Comparison of ENCODE assay signal across 8 cellular contexts in the genomic region with DNA sequence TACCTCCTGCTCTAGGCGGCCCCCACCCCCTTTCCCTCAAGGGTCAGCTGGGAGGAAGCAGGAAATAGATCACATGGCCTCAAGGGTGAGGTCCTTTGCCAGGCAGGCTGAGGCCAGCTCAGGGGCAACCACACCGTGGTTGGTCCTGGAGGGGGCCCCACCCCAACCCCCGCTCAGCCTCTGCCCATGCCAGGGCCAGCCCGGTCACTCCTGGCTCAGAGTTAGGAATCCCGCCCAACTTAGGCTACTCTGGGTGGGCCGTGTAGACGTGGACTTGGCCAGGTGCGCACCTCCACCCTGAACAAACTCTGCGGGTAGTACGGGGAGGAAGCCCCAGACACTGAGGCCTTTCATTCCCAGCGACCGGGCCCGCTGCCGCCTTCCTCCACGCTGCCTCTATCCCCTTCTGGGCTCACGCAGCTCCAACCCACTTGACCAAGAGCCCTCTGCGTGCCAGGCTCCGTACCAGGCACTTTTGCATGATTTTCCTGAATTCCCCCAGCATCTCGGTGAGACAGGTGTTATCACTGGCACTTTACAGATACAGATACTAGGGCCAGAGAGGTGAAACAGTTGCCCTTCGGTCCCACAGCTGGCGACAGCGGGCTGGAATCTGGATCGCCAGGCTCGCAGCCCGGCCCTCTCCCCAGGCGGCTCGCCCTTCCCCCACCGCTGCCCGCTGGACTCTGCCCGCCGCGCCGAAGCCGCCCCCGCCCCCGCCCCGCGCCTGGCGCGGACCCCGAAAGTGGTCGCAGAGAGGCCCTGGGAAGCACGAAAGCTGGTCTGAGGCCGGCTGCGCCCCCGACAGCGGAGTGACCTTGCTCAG. TPM values are rescaled to one million over a fixed set of nuclear protein-coding genes. Genes with fewer than 3 reads are reported as not detected.
A peak's percentile ranks its signal among the peaks of the same experiment; 100 is the strongest.
DNase-seq lines count a peak whose midpoint lies in the region; ATAC-seq and TF ChIP-seq lines count a peak whose summit lies in the region.

No MANE protein-coding gene starts in this region.

- peak; percentile 9 for ATAC-seq in HG02571 (IDR thresholded peaks at IDR 0.05; ENCODE audit: unreplicated experiment)
- no peak for ATAC-seq in GM21360 (IDR thresholded peaks at IDR 0.05; ENCODE audit: unreplicated experiment)

- no peaks in the 10 kb centered on the region for H3K27me3 ChIP-seq in OCI-LY3 (ENCODE audit: low read depth, low read length)

- peak overlapping the region; percentile 90 for H3K4me2 ChIP-seq in OCI-LY3 (ENCODE audit: low read length)

- peak overlapping the region; percentile 72 for H3K9ac ChIP-seq in OCI-LY3 (ENCODE audit: low read length)

- peaks cover 5% of the 10 kb centered on the region for H3K27me3 Mint-ChIP-seq in brain

- H3K36me3 ChIP-seq in OCI-LY3 (replicated peaks; ENCODE audit: low read depth, low read length), result no peaks in the 10 kb centered on the region

- peak overlapping the region; percentile 7 for H3K27ac ChIP-seq in OCI-LY3 (ENCODE audit: low read length)

- peaks cover 0 to 1% (median 0%) of the 10 kb centered on the region in 5 experiments for H3K9me3 Mint-ChIP-seq in brain

- no peak overlapping the region for H2AFZ ChIP-seq in OCI-LY3 (ENCODE audit: low read depth, low read length)

- H3K79me2 ChIP-seq in OCI-LY3 (ENCODE audit: low read length), result peaks cover 7% of the 10 kb centered on the region; the same call in 1 of the 2 replicates

- no peak for TF ChIP-seq CTCF in OCI-LY3 (IDR thresholded peaks at IDR 0.05; ENCODE audit: low read depth, low read length)
- TF ChIP-seq CTCF in brain (conservative IDR thresholded peaks at IDR 0.05), result no peak

- peaks cover 8% of the 10 kb centered on the region for H3K4me1 ChIP-seq in OCI-LY3 (ENCODE audit: low read length)

- peak overlapping the region; percentile 96 for H3K4me3 ChIP-seq in OCI-LY3 (ENCODE audit: low read length)

- H3K4me1 Mint-ChIP-seq in brain, result peaks cover 26% of the 10 kb centered on the region

- DNase-seq in NCI-H146 (lab: John Stamatoyannopoulos, UW) (peak; percentile 22), NCI-H146 treated with DMSO at 0.1 percent for 48 hours (lab: John Stamatoyannopoulos, UW; ENCODE audit: unreplicated experiment) (no peak), islet precursor cell (peak; percentile 95)
- peak; percentile 18 to 20 for DNase-seq in stimulated activated CD4-positive, alpha-beta T cell treated with anti-CD3 and anti-CD28 coated beads, Interleukin-2, amount 100 ng/mL, for 48 hours

- no peaks in the 10 kb centered on the region for H4K20me1 ChIP-seq in OCI-LY3 (ENCODE audit: insufficient read depth, low read length)

- H3K4me3 Mint-ChIP-seq in brain, result peak overlapping the region; percentile 94 to 97 (median 96)

- peak overlapping the region; percentile 94 to 98 (median 94) for H3K27ac Mint-ChIP-seq in brain

- no peaks in the 10 kb centered on the region for H3K9me3 ChIP-seq in OCI-LY3 (ENCODE audit: insufficient read depth, low read length)

- peaks cover 33% of the 10 kb centered on the region for H3K36me3 Mint-ChIP-seq in brain

RNA-seq across cellular contexts. Expression of a gene that starts 0.8 kb away (rescaled TPM):
- polyA plus RNA-seq in brain (ENCODE audit: insufficient read depth, low read depth, low replicate concordance), result 20.7 TPM

RNA-seq across cellular contexts. Expression of a gene that starts 8.8 kb away (rescaled TPM):
- 53.3 TPM for polyA plus RNA-seq in brain (ENCODE audit: insufficient read depth, low read depth, low replicate concordance)

RNA-seq across cellular contexts. Expression of a gene that starts 21.6 kb away (rescaled TPM):
- 79.2 TPM for polyA plus RNA-seq in brain (ENCODE audit: insufficient read depth, low read depth, low replicate concordance)

RNA-seq across cellular contexts. Expression of a gene that starts 25.4 kb away (rescaled TPM):
- 60.1 TPM for polyA plus RNA-seq in brain (ENCODE audit: insufficient read depth, low read depth, low replicate concordance)

RNA-seq across cellular contexts. Expression of a gene that starts 56.5 kb away (rescaled TPM):
- polyA plus RNA-seq in brain (ENCODE audit: insufficient read depth, low read depth, low replicate concordance), result 26.9 TPM
